Comparison of ENCODE assay signal across 10 cellular contexts in genomic region chr5:124952079-124952478, GRCh38.
DNase-seq lines count a peak whose midpoint lies in the region; ATAC-seq, FAIRE-seq and TF ChIP-seq lines count a peak whose summit lies in the region.
"Had no signal": no experiment of that assay in that cellular context is flagged by ENCODE, and none has a peak within 500 bp of the region (broad histone marks: within the 10 kb centered on the region; RNA-seq: fewer than 3 reads in every experiment).

No MANE protein-coding gene starts in this region.

- ATAC-seq in GM21515 (IDR thresholded peaks at IDR 0.05; ENCODE audit: unreplicated experiment) = peak; percentile 93
- ATAC-seq in HG03378 (IDR thresholded peaks at IDR 0.05; ENCODE audit: unreplicated experiment) = peak; percentile 92

- no peak for DNase-seq in GM18507 (ENCODE audit: extremely low spot score, insufficient read length, low read depth)
- DNase-seq in fibroblast of mammary gland (ENCODE audit: low read depth) = peak; percentile 8
- DNase-seq in NCI-H82 treated with DMSO at 0.1 percent for 48 hours (lab: John Stamatoyannopoulos, UW; ENCODE audit: unreplicated experiment) = no peak
- DNase-seq in effector CD4-positive, alpha-beta T cell = no peak
- DNase-seq in SKM-1 (lab: John Stamatoyannopoulos, UW; ENCODE audit: unreplicated experiment) = no peak
- no peak for DNase-seq in nucleus accumbens (lab: John Stamatoyannopoulos, UW)
- DNase-seq: NCI-H2081 had no signal

- TF ChIP-seq CTCF in fibroblast of mammary gland (conservative IDR thresholded peaks at IDR 0.05; ENCODE audit: control insufficient read depth, insufficient read depth, low read depth, low read length) = no peak

- H3K4me3 ChIP-seq in fibroblast of mammary gland (ENCODE audit: control insufficient read depth, low read depth, low read length) = no peak overlapping the region
- H3K4me3 ChIP-seq: lung had no signal

- peak; percentile 99 for FAIRE-seq in GM18507 (lab: Jason Lieb, UNC)
